10 cellular contexts compared by ENCODE assay signal in the genomic region with DNA sequence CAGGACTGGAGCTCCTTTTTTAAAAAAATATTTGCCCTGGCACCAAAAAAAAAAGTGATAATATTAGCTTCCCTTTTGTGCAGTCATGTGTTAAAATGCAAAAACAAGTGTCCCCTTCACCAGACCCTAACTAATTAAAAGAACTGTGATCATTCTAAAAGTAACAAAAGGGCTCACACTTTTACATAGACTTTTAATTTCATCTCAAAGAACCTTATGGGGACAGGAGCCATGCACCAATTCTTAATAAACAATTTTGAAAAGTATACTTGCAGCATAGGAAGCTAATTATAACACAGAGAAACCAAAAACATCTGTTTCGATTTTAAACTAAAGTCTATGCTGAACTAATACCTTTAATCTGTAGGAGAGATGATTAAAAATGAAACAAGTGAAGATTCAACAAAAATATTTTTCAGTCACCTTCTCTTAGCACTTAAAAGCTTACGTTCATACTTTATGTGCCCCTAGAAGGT. TPM values are rescaled to one million over a fixed set of nuclear protein-coding genes. Genes with fewer than 3 reads are reported as not detected.
A peak's percentile ranks its signal among the peaks of the same experiment; 100 is the strongest.
DNase-seq lines count a peak whose midpoint lies in the region; ATAC-seq and TF ChIP-seq lines count a peak whose summit lies in the region.
"Had no signal": no experiment of that assay in that cellular context is flagged by ENCODE, and none has a peak within 500 bp of the region (broad histone marks: within the 10 kb centered on the region; RNA-seq: fewer than 3 reads in every experiment).

No MANE protein-coding gene starts in this region.

- H3K36me3 Mint-ChIP-seq in activated CD4-positive, alpha-beta T cell treated with anti-CD3 and anti-CD28 coated beads for 36 hours (ENCODE audit: low read depth), result peaks cover 41% of the 10 kb centered on the region

- H3K4me1 Mint-ChIP-seq in activated CD4-positive, alpha-beta T cell treated with anti-CD3 and anti-CD28 coated beads for 36 hours, result peaks cover 44% of the 10 kb centered on the region

- peaks cover 7% of the 10 kb centered on the region for H3K9me3 Mint-ChIP-seq in activated CD4-positive, alpha-beta T cell treated with anti-CD3 and anti-CD28 coated beads for 36 hours (ENCODE audit: low read depth)
- H3K9me3 Mint-ChIP-seq: central memory CD8-positive, alpha-beta T cell had no signal

- H3K36me3 ChIP-seq in mucosa of descending colon (ENCODE audit: low read depth) (no peaks in the 10 kb centered on the region), lower lobe of right lung (peaks cover 13% of the 10 kb centered on the region), transverse colon (peaks cover 0 to 6% (median 0%) of the 10 kb centered on the region in 4 donors)

- in situ Hi-C loops in transverse colon (cut with MboI; ENCODE audit: low pct_ligation_motif_present in 1 of 4, low pct_unique_long_range_greater_than_20kb in 1 of 4, low sequenced_read_pairs in 3 of 4), result loop anchor here in 1 of 4 donors (25.0 kb wide), 1 partner anchor 583 kb away; no protein-coding TSS in a partner anchor

- H3K4me1 ChIP-seq in mucosa of descending colon (ENCODE audit: low read depth) (no peaks in the 10 kb centered on the region), lower lobe of right lung (peaks cover 60% of the 10 kb centered on the region), transverse colon (peaks cover 0 to 35% (median under 1%) of the 10 kb centered on the region in 4 donors)

- 64 to 73% methylated on average over 2 of the region's 2 CpGs for WGBS in transverse colon (ENCODE audit: low coverage in 1 of 2), 2 donors

- no peak overlapping the region for H3K4me3 ChIP-seq in mucosa of descending colon
- no peak overlapping the region for H3K4me3 ChIP-seq in lower lobe of right lung
- H3K4me3 ChIP-seq in transverse colon, result no peak overlapping the region

- no peak for TF ChIP-seq EP300 in transverse colon (IDR thresholded peaks at IDR 0.05; ENCODE audit: low read depth)

- peak overlapping the region; percentile 27 for H3K27ac Mint-ChIP-seq in activated CD4-positive, alpha-beta T cell treated with anti-CD3 and anti-CD28 coated beads for 36 hours

- H3K27ac ChIP-seq in caudate nucleus (ENCODE audit: low read depth, low read length) (no peak overlapping the region), lower lobe of right lung (no peak overlapping the region), transverse colon (no peak overlapping the region)

- intact Hi-C loops in activated CD4-positive, alpha-beta T cell treated with anti-CD3 and anti-CD28 coated beads for 36 hours (cut with DNase I, micrococcal nuclease), result no loop called here
- intact Hi-C loops in mucosa of descending colon (cut with DNase I, micrococcal nuclease), result no loop called here
- intact Hi-C loops in lower lobe of right lung (cut with DNase I), result no loop called here
- intact Hi-C loops in transverse colon (cut with DNase I; ENCODE audit: low total_unique reads), result no loop called here

- CTCF ChIA-PET in activated CD4-positive, alpha-beta T cell treated with anti-CD3 and anti-CD28 coated beads for 36 hours (lab: Charles Lee), result interaction anchor here (1.0 to 4.2 kb wide), 6 partner anchors 8 to 216 kb away, joined by 3 to 32 read pairs (median 4); a partner anchor contains a TSS

- H3K9me3 ChIP-seq in mucosa of descending colon (no peaks in the 10 kb centered on the region), lower lobe of right lung (no peaks in the 10 kb centered on the region), transverse colon (no peaks in the 10 kb centered on the region)

- DNase-seq in activated CD4-positive, alpha-beta T cell treated with anti-CD3 and anti-CD28 coated beads for 36 hours, result no peak
- no peak for DNase-seq in activated CD4-positive, alpha-beta T cell treated with anti-CD3 and anti-CD28 coated beads for 1 hour
- DNase-seq in mucosa of descending colon, result no peak
- no peak for DNase-seq in caudate nucleus (lab: John Stamatoyannopoulos, UW)
- no peak for DNase-seq in lower lobe of right lung
- DNase-seq in transverse colon, result no peak

- POLR2A ChIA-PET in activated CD4-positive, alpha-beta T cell treated with anti-CD3 and anti-CD28 coated beads for 36 hours (lab: Charles Lee), result no interaction called here

- no peaks in the 10 kb centered on the region for H3K27me3 ChIP-seq in lower lobe of right lung (ENCODE audit: low read depth)
- no peaks in the 10 kb centered on the region for H3K27me3 ChIP-seq in transverse colon

- TF ChIP-seq CTCF in mucosa of descending colon (IDR thresholded peaks at IDR 0.05) (no peak), lower lobe of right lung (IDR thresholded peaks at IDR 0.05) (no peak), transverse colon (IDR thresholded peaks at IDR 0.05) (no peak)

- no peak overlapping the region for H3K4me3 Mint-ChIP-seq in activated CD4-positive, alpha-beta T cell treated with anti-CD3 and anti-CD28 coated beads for 36 hours
- H3K4me3 Mint-ChIP-seq: central memory CD8-positive, alpha-beta T cell had no signal

- H3K27me3 Mint-ChIP-seq in activated CD4-positive, alpha-beta T cell treated with anti-CD3 and anti-CD28 coated beads for 36 hours, result no peaks in the 10 kb centered on the region
- H3K27me3 Mint-ChIP-seq: central memory CD8-positive, alpha-beta T cell had no signal

- ATAC-seq in activated CD4-positive, alpha-beta T cell treated with anti-CD3 and anti-CD28 coated beads for 36 hours, result peak; percentile 39
- ATAC-seq in GM21619 (IDR thresholded peaks at IDR 0.05; ENCODE audit: unreplicated experiment) (peak; percentile 52), HG03432 (IDR thresholded peaks at IDR 0.05; ENCODE audit: unreplicated experiment) (peak; percentile 62), mucosa of descending colon (peak; percentile 29), lower lobe of right lung (no peak)

- no peak for TF ChIP-seq POLR2A in transverse colon (IDR thresholded peaks at IDR 0.05)

RNA-seq across cellular contexts. Expression of a gene that starts 17.3 kb away (rescaled TPM):
- 10 to 100 TPM; 13.3 to 20.3 TPM for total RNA-seq in activated CD4-positive, alpha-beta T cell treated with anti-CD3 and anti-CD28 coated beads for 36 hours
- total RNA-seq in mucosa of descending colon (10 to 100 TPM; 51.9 to 66.9 (median 63.2) TPM), lower lobe of right lung (97.2 TPM), transverse colon (10 to 100 TPM in 3 of 4 donors, 1 to 10 TPM in 1; 9.0 to 50.9 (median 40.8) TPM)

RNA-seq across cellular contexts. Expression of a gene that starts 42.4 kb away (rescaled TPM):
- total RNA-seq in activated CD4-positive, alpha-beta T cell treated with anti-CD3 and anti-CD28 coated beads for 36 hours, result not detected
- total RNA-seq in mucosa of descending colon, result not detected
- total RNA-seq in lower lobe of right lung, result not detected
- total RNA-seq in transverse colon, result not detected
- total RNA-seq: A172 had no signal

RNA-seq across cellular contexts. Expression of a gene that starts 56.8 kb away (rescaled TPM):
- not detected for total RNA-seq in activated CD4-positive, alpha-beta T cell treated with anti-CD3 and anti-CD28 coated beads for 36 hours
- total RNA-seq in mucosa of descending colon (not detected), lower lobe of right lung (not detected), transverse colon (not detected)
- total RNA-seq: A172 had no signal

Comparison
In these comparisons a context has a peak if more than half of its experiments do, and no peak if none do; other contexts are left out.
1. ATAC-seq: peak in activated CD4-positive, alpha-beta T cell treated with anti-CD3 and anti-CD28 coated beads for 36 hours (single experiment), GM21619 (single experiment), HG03432 (single experiment) and mucosa of descending colon (single experiment); none in lower lobe of right lung (0 of 2).